21 cellular contexts compared by ENCODE assay signal in the genomic region with DNA sequence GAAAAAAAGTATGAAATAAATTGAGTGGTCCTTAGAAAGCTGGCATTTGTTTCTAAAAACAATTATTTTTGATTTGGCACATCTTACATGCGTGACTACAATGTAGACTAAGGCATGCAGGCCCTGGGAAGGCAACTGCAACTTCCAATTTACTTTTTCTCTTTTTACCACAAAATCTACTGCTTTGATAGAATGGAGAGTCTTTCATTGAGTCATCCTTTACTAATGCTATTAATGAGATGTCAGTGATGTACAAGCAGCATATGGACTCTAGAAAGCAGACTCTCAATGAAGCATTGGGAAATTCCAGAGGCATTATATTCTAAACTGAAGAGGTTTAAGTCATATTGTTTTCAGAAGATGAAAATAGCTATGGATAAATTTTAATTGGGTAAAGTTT. TPM values are rescaled to one million over a fixed set of nuclear protein-coding genes. Genes with fewer than 3 reads are reported as not detected.
DNase-seq lines count a peak whose midpoint lies in the region; ATAC-seq and TF ChIP-seq lines count a peak whose summit lies in the region.
"Had no signal": no experiment of that assay in that cellular context is flagged by ENCODE, and none has a peak within 500 bp of the region (broad histone marks: within the 10 kb centered on the region; RNA-seq: fewer than 3 reads in every experiment).

No MANE protein-coding gene starts in this region.

- 4% methylated on average over 1 of the region's 1 CpG for WGBS in SK-N-SH (ENCODE audit: low lambda C conversion rate)

- no peaks in the 10 kb centered on the region for H3K27me3 ChIP-seq in SK-N-SH (ENCODE audit: insufficient read depth)
- H3K27me3 ChIP-seq: heart right ventricle, neural progenitor cell, tibial nerve had no signal

- no peaks in the 10 kb centered on the region for H3K9me2 ChIP-seq in SK-N-SH

- CTCF ChIA-PET in SK-N-SH (lab: Yijun Ruan, JAX) = no interaction called here

- H3K36me3 ChIP-seq in SK-N-SH (replicated peaks in 1 of 2; ENCODE audit: control insufficient read depth in 1 of 2, insufficient read depth in 2 of 2, low read length in 1 of 2) = no peaks in the 10 kb centered on the region
- H3K36me3 ChIP-seq: heart right ventricle, neural progenitor cell, tibial nerve had no signal

- peaks cover 0 to 4% (median 0%) of the 10 kb centered on the region in 3 donors for H3K36me3 Mint-ChIP-seq in naive thymus-derived CD8-positive, alpha-beta T cell
- no peaks in the 10 kb centered on the region for H3K36me3 Mint-ChIP-seq in activated CD4-positive, alpha-beta T cell treated with anti-CD3 and anti-CD28 coated beads, Interleukin-2, amount 10 ng/mL, durations not matched to agents 24 days and 14 days (ENCODE audit: low read depth)
- H3K36me3 Mint-ChIP-seq: CD4-positive, CD25-positive, alpha-beta regulatory T cell; memory B cell; neural progenitor cell had no signal

- H3K27me3 Mint-ChIP-seq in naive thymus-derived CD8-positive, alpha-beta T cell = peaks cover 9 to 31% (median 28%) of the 10 kb centered on the region in 5 donors
- H3K27me3 Mint-ChIP-seq in activated CD4-positive, alpha-beta T cell treated with anti-CD3 and anti-CD28 coated beads, Interleukin-2, amount 10 ng/mL, durations not matched to agents 24 days and 14 days = no peaks in the 10 kb centered on the region

- H3K27ac ChIP-seq in SK-N-SH (ENCODE audit: low read depth in 2 of 2, low read length in 1 of 2) = peak overlapping the region; percentile 76 to 95; a peak in 3 of 4 replicates
- H3K27ac ChIP-seq: heart right ventricle, neural progenitor cell, tibial nerve had no signal

- H3K4me2 ChIP-seq in SK-N-SH = peak overlapping the region; percentile 51
- H3K4me2 ChIP-seq: neural progenitor cell had no signal

- peaks cover 0 to 8% (median 2%) of the 10 kb centered on the region in 9 donors for H3K9me3 Mint-ChIP-seq in naive thymus-derived CD8-positive, alpha-beta T cell
- no peaks in the 10 kb centered on the region for H3K9me3 Mint-ChIP-seq in activated CD4-positive, alpha-beta T cell treated with anti-CD3 and anti-CD28 coated beads, Interleukin-2, amount 10 ng/mL, durations not matched to agents 24 days and 14 days

- TF ChIP-seq EP300 in SK-N-SH (IDR thresholded peaks at IDR 0.05; ENCODE audit: borderline replicate concordance in 1 of 2, low read depth in 1 of 2, low read length in 1 of 2) = peak; percentile 29 to 73; a peak in 2 of 4 replicates

- no peak for ATAC-seq in naive thymus-derived CD8-positive, alpha-beta T cell
- ATAC-seq: heart right ventricle, HepG2, Right ventricle myocardium inferior had no signal

- H3K4me3 ChIP-seq in SK-N-SH (ENCODE audit: low read depth in 2 of 2, low read length in 1 of 2) = peak overlapping the region in 1 of 2 experiments; percentile 13; a peak in 1 of 4 replicates
- no peak overlapping the region for H3K4me3 ChIP-seq in fibroblast of mammary gland (ENCODE audit: control insufficient read depth, low read depth, low read length)
- H3K4me3 ChIP-seq: heart right ventricle, neural progenitor cell, tibial nerve had no signal

- H3K9ac ChIP-seq in SK-N-SH = peak overlapping the region; percentile 46; the same call in 1 of the 2 replicates
- H3K9ac ChIP-seq: neural progenitor cell had no signal

- H3K9me3 ChIP-seq in SK-N-SH = no peaks in the 10 kb centered on the region
- H3K9me3 ChIP-seq: tibial nerve had no signal

- H2AFZ ChIP-seq in SK-N-SH (ENCODE audit: low read depth) = no peak overlapping the region
- H2AFZ ChIP-seq: neural progenitor cell had no signal

- no peak for TF ChIP-seq RAD21 in SK-N-SH (IDR thresholded peaks at IDR 0.05; ENCODE audit: low read length)

- H3K79me2 ChIP-seq in SK-N-SH (ENCODE audit: insufficient read depth) = no peaks in the 10 kb centered on the region

- TF ChIP-seq CTCF in SK-N-SH (IDR thresholded peaks at IDR 0.05) = no peak
- TF ChIP-seq CTCF in fibroblast of mammary gland (conservative IDR thresholded peaks at IDR 0.05; ENCODE audit: control insufficient read depth, insufficient read depth, low read depth, low read length) = no peak

- no peak overlapping the region for H3K4me3 Mint-ChIP-seq in naive thymus-derived CD8-positive, alpha-beta T cell
- H3K4me3 Mint-ChIP-seq in activated CD4-positive, alpha-beta T cell treated with anti-CD3 and anti-CD28 coated beads, Interleukin-2, amount 10 ng/mL, durations not matched to agents 24 days and 14 days = no peak overlapping the region
- H3K4me3 Mint-ChIP-seq: CD4-positive, CD25-positive, alpha-beta regulatory T cell; memory B cell; neural progenitor cell had no signal

- peaks cover 0 to 12% of the 10 kb centered on the region in 2 experiments; a peak in 3 of 4 replicates for H3K4me1 ChIP-seq in SK-N-SH (ENCODE audit: control insufficient read depth in 1 of 2, insufficient read depth in 2 of 2, low read depth in 1 of 2, low read length in 1 of 2)
- H3K4me1 ChIP-seq: heart right ventricle, neural progenitor cell, tibial nerve had no signal

- no peaks in the 10 kb centered on the region for H3K4me1 Mint-ChIP-seq in naive thymus-derived CD8-positive, alpha-beta T cell
- no peaks in the 10 kb centered on the region for H3K4me1 Mint-ChIP-seq in activated CD4-positive, alpha-beta T cell treated with anti-CD3 and anti-CD28 coated beads, Interleukin-2, amount 10 ng/mL, durations not matched to agents 24 days and 14 days
- H3K4me1 Mint-ChIP-seq: CD4-positive, CD25-positive, alpha-beta regulatory T cell; memory B cell; neural progenitor cell had no signal

- H3K27ac Mint-ChIP-seq in naive thymus-derived CD8-positive, alpha-beta T cell = no peak overlapping the region
- H3K27ac Mint-ChIP-seq in activated CD4-positive, alpha-beta T cell treated with anti-CD3 and anti-CD28 coated beads, Interleukin-2, amount 10 ng/mL, durations not matched to agents 24 days and 14 days = no peak overlapping the region
- H3K27ac Mint-ChIP-seq: CD4-positive, CD25-positive, alpha-beta regulatory T cell; memory B cell; neural progenitor cell had no signal

- intact Hi-C loops in activated CD4-positive, alpha-beta T cell treated with anti-CD3 and anti-CD28 coated beads, Interleukin-2, amount 10 ng/mL, durations not matched to agents 24 days and 14 days (cut with micrococcal nuclease) = no loop called here

- H4K20me1 ChIP-seq in SK-N-SH (ENCODE audit: insufficient read depth) = no peaks in the 10 kb centered on the region

- no peak for TF ChIP-seq POLR2A in erythroblast (IDR thresholded peaks at IDR 0.05; ENCODE audit: low read length)

- DNase-seq in GM04503 (ENCODE audit: low read depth) = peak; percentile 40
- no peak for DNase-seq in SK-N-SH
- DNase-seq in fibroblast of mammary gland (ENCODE audit: low read depth) = peak; percentile 84
- DNase-seq in naive thymus-derived CD8-positive, alpha-beta T cell = no peak
- DNase-seq in erythroblast (lab: John Stamatoyannopoulos, UW) = no peak
- no peak for DNase-seq in GOT3 (lab: John Stamatoyannopoulos, UW)
- DNase-seq in activated CD4-positive, alpha-beta T cell treated with anti-CD3 and anti-CD28 coated beads, Interleukin-2, amount 10 ng/mL, durations not matched to agents 24 days and 14 days = no peak
- DNase-seq: activated CD4-positive, CD25-positive, alpha-beta regulatory T cell; amygdala; DMS53; heart right ventricle; NCI-H2029; stimulated activated naive CD4-positive, alpha-beta T cell treated with Interleukin-2 at 50 U/mL for 16 hours had no signal

- POLR2A ChIA-PET in SK-N-SH (lab: Yijun Ruan, JAX) = no interaction called here
- POLR2A ChIA-PET in naive thymus-derived CD8-positive, alpha-beta T cell (lab: Charles Lee) = no interaction called here

- H3F3A ChIP-seq in SK-N-SH (replicated peaks; ENCODE audit: insufficient read depth) = peaks cover 33% of the 10 kb centered on the region

TF ChIP-seq in SK-N-SH, 30 proteins besides CTCF, POLR2A, EP300 and RAD21 (continues in another document):
- TF ChIP-seq JUND (IDR thresholded peaks at IDR 0.05) (peak; percentile 72), RCOR1 (IDR thresholded peaks at IDR 0.05; ENCODE audit: low read length) (no peak), FOSL2 (IDR thresholded peaks at IDR 0.05; ENCODE audit: borderline replicate concordance, low read depth) (peak; percentile 77), RFX5 (IDR thresholded peaks at IDR 0.05; ENCODE audit: low read length) (no peak)
- TF ChIP-seq, protein P1, sequence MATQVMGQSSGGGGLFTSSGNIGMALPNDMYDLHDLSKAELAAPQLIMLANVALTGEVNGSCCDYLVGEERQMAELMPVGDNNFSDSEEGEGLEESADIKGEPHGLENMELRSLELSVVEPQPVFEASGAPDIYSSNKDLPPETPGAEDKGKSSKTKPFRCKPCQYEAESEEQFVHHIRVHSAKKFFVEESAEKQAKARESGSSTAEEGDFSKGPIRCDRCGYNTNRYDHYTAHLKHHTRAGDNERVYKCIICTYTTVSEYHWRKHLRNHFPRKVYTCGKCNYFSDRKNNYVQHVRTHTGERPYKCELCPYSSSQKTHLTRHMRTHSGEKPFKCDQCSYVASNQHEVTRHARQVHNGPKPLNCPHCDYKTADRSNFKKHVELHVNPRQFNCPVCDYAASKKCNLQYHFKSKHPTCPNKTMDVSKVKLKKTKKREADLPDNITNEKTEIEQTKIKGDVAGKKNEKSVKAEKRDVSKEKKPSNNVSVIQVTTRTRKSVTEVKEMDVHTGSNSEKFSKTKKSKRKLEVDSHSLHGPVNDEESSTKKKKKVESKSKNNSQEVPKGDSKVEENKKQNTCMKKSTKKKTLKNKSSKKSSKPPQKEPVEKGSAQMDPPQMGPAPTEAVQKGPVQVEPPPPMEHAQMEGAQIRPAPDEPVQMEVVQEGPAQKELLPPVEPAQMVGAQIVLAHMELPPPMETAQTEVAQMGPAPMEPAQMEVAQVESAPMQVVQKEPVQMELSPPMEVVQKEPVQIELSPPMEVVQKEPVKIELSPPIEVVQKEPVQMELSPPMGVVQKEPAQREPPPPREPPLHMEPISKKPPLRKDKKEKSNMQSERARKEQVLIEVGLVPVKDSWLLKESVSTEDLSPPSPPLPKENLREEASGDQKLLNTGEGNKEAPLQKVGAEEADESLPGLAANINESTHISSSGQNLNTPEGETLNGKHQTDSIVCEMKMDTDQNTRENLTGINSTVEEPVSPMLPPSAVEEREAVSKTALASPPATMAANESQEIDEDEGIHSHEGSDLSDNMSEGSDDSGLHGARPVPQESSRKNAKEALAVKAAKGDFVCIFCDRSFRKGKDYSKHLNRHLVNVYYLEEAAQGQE (IDR thresholded peaks at IDR 0.05; ENCODE audit: low read depth, low read length) = no peak

RNA-seq across cellular contexts. Expression of a gene that starts 29.6 kb away (rescaled TPM):
- polyA plus RNA-seq in SK-N-SH (2012; rRNA removed) = 356 and 431 TPM in 2 replicates
- polyA plus RNA-seq in SK-N-SH (2012; cell fraction: cytosol; rRNA removed) = 352 and 421 TPM in 2 replicates
- polyA plus RNA-seq in SK-N-SH (2012; cell fraction: nucleus; rRNA removed) = 197 and 345 TPM in 2 replicates
- not detected for total RNA-seq in naive thymus-derived CD8-positive, alpha-beta T cell
- not detected for polyA plus RNA-seq in naive thymus-derived CD8-positive, alpha-beta T cell
- total RNA-seq in activated CD4-positive, alpha-beta T cell treated with anti-CD3 and anti-CD28 coated beads, Interleukin-2, amount 10 ng/mL, durations not matched to agents 24 days and 14 days = not detected in 2 replicates
- total RNA-seq: CD4-positive, CD25-positive, alpha-beta regulatory T cell; HepG2; NCI-H460; T-helper 1 cell treated with Interleukin-12 subunit alpha and Interleukin-12 subunit beta and Interleukin-4 antibody, amounts not matched to agents 30 ng/mL and 1 ng/mL, for 36 hours had no signal
- polyA plus RNA-seq: HepG2 had no signal

Comparison
In these comparisons a context has a peak if more than half of its experiments do, and no peak if none do; other contexts are left out.
1. DNase-seq: peak in GM04503 (single experiment) and fibroblast of mammary gland (single experiment); none in SK-N-SH (single experiment), naive thymus-derived CD8-positive, alpha-beta T cell (0 of 10), erythroblast (0 of 2), GOT3 (single experiment) and activated CD4-positive, alpha-beta T cell treated with anti-CD3 and anti-CD28 coated beads, Interleukin-2, amount 10 ng/mL, durations not matched to agents 24 days and 14 days (single experiment).